ENCODE assay signal across 23 cellular contexts in the genomic region with DNA sequence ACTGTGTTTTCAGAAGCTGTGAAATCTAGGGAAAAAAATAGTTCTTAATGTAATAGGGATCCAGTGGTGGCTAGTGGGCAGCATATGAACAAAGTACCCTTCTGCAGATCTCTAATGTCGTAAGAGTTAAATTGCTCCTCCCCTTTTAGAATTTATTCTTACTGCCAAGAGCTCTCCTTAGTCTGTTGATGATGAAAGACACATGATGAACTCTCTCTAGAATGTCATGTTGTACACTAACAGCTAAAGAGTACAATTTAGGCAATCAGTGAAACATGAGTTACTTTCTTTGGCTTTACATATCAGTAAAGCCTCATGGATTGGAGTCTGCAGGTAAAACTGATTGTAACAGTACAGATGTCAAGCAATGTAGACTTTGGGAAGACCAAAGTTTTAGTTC.
"Had no signal": no experiment of that assay in that cellular context is flagged by ENCODE, and none has a peak within 500 bp of the region (broad histone marks: within the 10 kb centered on the region; RNA-seq: fewer than 3 reads in every experiment).

No MANE protein-coding gene starts in this region.

- DNase-seq: colonic mucosa; effector CD8-positive, alpha-beta T cell; hypothalamus; immature natural killer cell; left ventricle myocardium superior; lower lobe of right lung; naive thymus-derived CD8-positive, alpha-beta T cell; nephron progenitor cell; nucleus accumbens; posterior cingulate gyrus; psoas muscle; right cardiac atrium; sigmoid colon; small intestine; stimulated activated CD4-positive, alpha-beta T cell treated with anti-CD3 and anti-CD28 coated beads, Interleukin-15, amount 100 ng/mL, for 24 hours; stimulated activated CD4-positive, alpha-beta T cell treated with anti-CD3 and anti-CD28 coated beads, Interleukin-2, amount 100 ng/mL, for 48 hours; stimulated activated naive B cell treated with anti-CD40 and anti-IgM and Interleukin-4, amounts not matched to agents 10 μg/mL and 1 μg/mL and 100 μg/mL, for 72 hours; upper lobe of left lung had no signal

- H3K9me3 Mint-ChIP-seq: stimulated activated naive CD8-positive, alpha-beta T cell treated with anti-CD3 and anti-CD28 coated beads, Interleukin-15, Interleukin-2, amounts not matched to agents 100 ng/mL and 50 ng/mL, for 24 hours had no signal

- H3K27ac Mint-ChIP-seq: dendritic cell treated with granulocyte-macrophage colony-stimulating factor and Interleukin-4, amounts not matched to agents 40 ng/mL and 50 ng/mL, for 4 days; immature natural killer cell; naive thymus-derived CD8-positive, alpha-beta T cell; nephron progenitor cell; stimulated activated naive B cell treated with anti-CD40 and anti-IgM and Interleukin-4, amounts not matched to agents 10 μg/mL and 1 μg/mL and 100 μg/mL, for 72 hours; stimulated activated naive CD8-positive, alpha-beta T cell treated with anti-CD3 and anti-CD28 coated beads, Interleukin-15, Interleukin-2, amounts not matched to agents 100 ng/mL and 50 ng/mL, for 24 hours had no signal

- H3K4me3 ChIP-seq: colonic mucosa, esophagus muscularis mucosa, lower lobe of right lung, psoas muscle, sigmoid colon, thoracic aorta, tibial nerve, upper lobe of left lung had no signal

- H3K4me1 ChIP-seq: colonic mucosa, esophagus muscularis mucosa, lower lobe of right lung, psoas muscle, sigmoid colon, tibial nerve, upper lobe of left lung had no signal

- H3K4me1 Mint-ChIP-seq: immature natural killer cell; naive thymus-derived CD8-positive, alpha-beta T cell; nephron progenitor cell; stimulated activated naive B cell treated with anti-CD40 and anti-IgM and Interleukin-4, amounts not matched to agents 10 μg/mL and 1 μg/mL and 100 μg/mL, for 72 hours had no signal

- H3K27me3 ChIP-seq: colonic mucosa, esophagus muscularis mucosa, sigmoid colon, tibial nerve, upper lobe of left lung had no signal

- H3K36me3 ChIP-seq: colonic mucosa, thoracic aorta had no signal

- H3K27ac ChIP-seq: colonic mucosa, esophagus muscularis mucosa, lower lobe of right lung, psoas muscle, sigmoid colon, thoracic aorta, tibial nerve, upper lobe of left lung had no signal

- H3K4me3 Mint-ChIP-seq: dendritic cell treated with granulocyte-macrophage colony-stimulating factor and Interleukin-4, amounts not matched to agents 40 ng/mL and 50 ng/mL, for 4 days; immature natural killer cell; naive thymus-derived CD8-positive, alpha-beta T cell; nephron progenitor cell; stimulated activated naive B cell treated with anti-CD40 and anti-IgM and Interleukin-4, amounts not matched to agents 10 μg/mL and 1 μg/mL and 100 μg/mL, for 72 hours; stimulated activated naive CD8-positive, alpha-beta T cell treated with anti-CD3 and anti-CD28 coated beads, Interleukin-15, Interleukin-2, amounts not matched to agents 100 ng/mL and 50 ng/mL, for 24 hours had no signal

- ATAC-seq: left ventricle myocardium superior; lower lobe of right lung; naive thymus-derived CD8-positive, alpha-beta T cell; psoas muscle; right cardiac atrium; stimulated activated naive B cell treated with anti-CD40 and anti-IgM and Interleukin-4, amounts not matched to agents 10 μg/mL and 1 μg/mL and 100 μg/mL, for 72 hours had no signal

- H3K27me3 Mint-ChIP-seq: dendritic cell treated with granulocyte-macrophage colony-stimulating factor and Interleukin-4, amounts not matched to agents 40 ng/mL and 50 ng/mL, for 4 days; naive thymus-derived CD8-positive, alpha-beta T cell; stimulated activated naive B cell treated with anti-CD40 and anti-IgM and Interleukin-4, amounts not matched to agents 10 μg/mL and 1 μg/mL and 100 μg/mL, for 72 hours; stimulated activated naive CD8-positive, alpha-beta T cell treated with anti-CD3 and anti-CD28 coated beads, Interleukin-15, Interleukin-2, amounts not matched to agents 100 ng/mL and 50 ng/mL, for 24 hours had no signal

- H3K9me3 ChIP-seq: colonic mucosa, esophagus muscularis mucosa, lower lobe of right lung, psoas muscle, sigmoid colon, thoracic aorta, upper lobe of left lung had no signal
